Comparison of ENCODE assay signal across 14 cellular contexts in genomic region chr12:47782372-47782770, GRCh38. TPM values are rescaled to one million over a fixed set of nuclear protein-coding genes. Genes with fewer than 3 reads are reported as not detected.
DNase-seq lines count a peak whose midpoint lies in the region; ATAC-seq and TF ChIP-seq lines count a peak whose summit lies in the region.
"Had no signal": no experiment of that assay in that cellular context is flagged by ENCODE, and none has a peak within 500 bp of the region (broad histone marks: within the 10 kb centered on the region; RNA-seq: fewer than 3 reads in every experiment).

No MANE protein-coding gene starts in this region.

- peaks cover 42% of the 10 kb centered on the region for H3K36me3 Mint-ChIP-seq in stimulated activated naive CD8-positive, alpha-beta T cell treated with anti-CD3 and anti-CD28 coated beads, Interleukin-15, Interleukin-2, amounts not matched to agents 100 ng/mL and 50 ng/mL, for 24 hours (ENCODE audit: low read depth)
- peaks cover 11% of the 10 kb centered on the region for H3K36me3 Mint-ChIP-seq in mesothelial cell of epicardium

- H3K4me3 Mint-ChIP-seq in stimulated activated naive CD8-positive, alpha-beta T cell treated with anti-CD3 and anti-CD28 coated beads, Interleukin-15, Interleukin-2, amounts not matched to agents 100 ng/mL and 50 ng/mL, for 24 hours: no peak overlapping the region
- H3K4me3 Mint-ChIP-seq in mesothelial cell of epicardium: no peak overlapping the region

- no peaks in the 10 kb centered on the region for H3K9me3 Mint-ChIP-seq in stimulated activated naive CD8-positive, alpha-beta T cell treated with anti-CD3 and anti-CD28 coated beads, Interleukin-15, Interleukin-2, amounts not matched to agents 100 ng/mL and 50 ng/mL, for 24 hours
- no peaks in the 10 kb centered on the region for H3K9me3 Mint-ChIP-seq in mesothelial cell of epicardium

- no peak overlapping the region for H3K4me3 ChIP-seq in upper lobe of left lung

- 78 to 84% methylated on average over 6 to 8 of the region's 8 CpGs for WGBS in upper lobe of left lung, 2 donors

- DNase-seq in stimulated activated naive CD8-positive, alpha-beta T cell treated with anti-CD3 and anti-CD28 coated beads, Interleukin-15, Interleukin-2, amounts not matched to agents 100 U/mL and 50 U/mL, for 24 hours: no peak
- DNase-seq in caudate nucleus (lab: John Stamatoyannopoulos, UW) (peak in 1 of 61 donors; percentile 14), mesothelial cell of epicardium (ENCODE audit: low spot score in 2 of 2, unreplicated experiment in 2 of 2) (no peak), anterior cingulate cortex (lab: John Stamatoyannopoulos, UW) (no peak), upper lobe of left lung (no peak)
- DNase-seq: activated CD4-positive, alpha-beta T cell treated with anti-CD3 and anti-CD28 coated beads, Interleukin-2, amount 50 U/mL, for 4 hours; AML-193; HCEC 1CT; NK-92 treated with Interleukin-12 subunit alpha and Interleukin-12 subunit beta, amount 100 ng/mL, for 24 hours; SK-N-SH; stimulated activated CD4-positive, alpha-beta T cell treated with anti-CD3 and anti-CD28 coated beads, Interleukin-12 subunit alpha, Interleukin-12 subunit beta, amount 100 ng/mL, for 4 hours had no signal

- peaks cover 26 to 72% (median 63%) of the 10 kb centered on the region in 4 donors for H3K36me3 ChIP-seq in upper lobe of left lung

- H3K27me3 ChIP-seq in upper lobe of left lung: no peaks in the 10 kb centered on the region

- H3K27ac ChIP-seq in caudate nucleus (ENCODE audit: low read depth, low read length) (peak overlapping the region; percentile 71), upper lobe of left lung (peak overlapping the region in 2 of 4 donors; percentile 46 to 49)

- peaks cover 40% of the 10 kb centered on the region for H3K4me1 Mint-ChIP-seq in stimulated activated naive CD8-positive, alpha-beta T cell treated with anti-CD3 and anti-CD28 coated beads, Interleukin-15, Interleukin-2, amounts not matched to agents 100 ng/mL and 50 ng/mL, for 24 hours (ENCODE audit: low read depth)
- peaks cover 14% of the 10 kb centered on the region for H3K4me1 Mint-ChIP-seq in mesothelial cell of epicardium

- no peak for TF ChIP-seq EP300 in upper lobe of left lung (IDR thresholded peaks at IDR 0.05)

- H3K27me3 Mint-ChIP-seq in stimulated activated naive CD8-positive, alpha-beta T cell treated with anti-CD3 and anti-CD28 coated beads, Interleukin-15, Interleukin-2, amounts not matched to agents 100 ng/mL and 50 ng/mL, for 24 hours: no peaks in the 10 kb centered on the region
- no peaks in the 10 kb centered on the region for H3K27me3 Mint-ChIP-seq in mesothelial cell of epicardium (ENCODE audit: low read depth)

- peaks cover 18 to 30% (median 22%) of the 10 kb centered on the region in 4 donors for H3K4me1 ChIP-seq in upper lobe of left lung

- no peaks in the 10 kb centered on the region for H3K9me3 ChIP-seq in upper lobe of left lung
- H3K9me3 ChIP-seq: SK-N-SH had no signal

- TF ChIP-seq CTCF in mesothelial cell of epicardium (IDR thresholded peaks at IDR 0.05; ENCODE audit: unreplicated experiment): no peak
- TF ChIP-seq CTCF in upper lobe of left lung (IDR thresholded peaks at IDR 0.05): no peak

- H3K27ac Mint-ChIP-seq in stimulated activated naive CD8-positive, alpha-beta T cell treated with anti-CD3 and anti-CD28 coated beads, Interleukin-15, Interleukin-2, amounts not matched to agents 100 ng/mL and 50 ng/mL, for 24 hours: peak overlapping the region; percentile 32
- peak overlapping the region; percentile 53 for H3K27ac Mint-ChIP-seq in mesothelial cell of epicardium

- no peak for TF ChIP-seq POLR2A in upper lobe of left lung (IDR thresholded peaks at IDR 0.05)

- no peak for ATAC-seq in stimulated activated naive CD8-positive, alpha-beta T cell treated with anti-CD3 and anti-CD28 coated beads, Interleukin-15, Interleukin-2, amounts not matched to agents 100 U/mL and 50 U/mL, for 24 hours
- ATAC-seq in HG03460 (IDR thresholded peaks at IDR 0.05; ENCODE audit: unreplicated experiment): no peak
- ATAC-seq in HG02885 (IDR thresholded peaks at IDR 0.05; ENCODE audit: poor library complexity, unreplicated experiment): no peak
- no peak for ATAC-seq in upper lobe of left lung (ENCODE audit: low FRiP score in 2 of 2)

RNA-seq across cellular contexts. Expression of gene SLC48A1, which starts 9.3 kb away (rescaled TPM):
- total RNA-seq in mesothelial cell of epicardium (25.3 to 27.7 TPM (median 27.0 TPM) in 3 replicates), upper lobe of left lung (10 to 100 TPM; 26.5 to 36.5 (median 33.9) TPM)

RNA-seq across cellular contexts. Expression of gene RAPGEF3, which starts 23.7 kb away (rescaled TPM):
- total RNA-seq in mesothelial cell of epicardium (18.0 to 20.9 TPM (median 19.4 TPM) in 3 replicates), upper lobe of left lung (10 to 100 TPM; 19.0 to 94.0 (median 52.1) TPM)

RNA-seq across cellular contexts. Expression of gene HDAC7, which starts 37.3 kb away (rescaled TPM):
- total RNA-seq in mesothelial cell of epicardium (113 to 132 TPM (median 123 TPM) in 3 replicates), upper lobe of left lung (100 to 1,000 TPM in 4 of 6 donors, 10 to 100 TPM in 2; 66.6 to 164 (median 126) TPM)

RNA-seq across cellular contexts. Expression of gene ENDOU, which starts 57.1 kb away (rescaled TPM):
- total RNA-seq in mesothelial cell of epicardium (0.11 to 0.51 TPM (median 0.29 TPM) in 3 replicates), upper lobe of left lung (1 to 10 TPM in 2 of 6 donors, under 1 TPM in 2, not detected in 2; 0.14 to 2.1 (median 0.83) TPM)
